In genomic region chr13:99663185-99663825, GRCh38 we compare ENCODE assay signal across 16 cellular contexts. TPM values are rescaled to one million over a fixed set of nuclear protein-coding genes. Genes with fewer than 3 reads are reported as not detected.
A peak's percentile ranks its signal among the peaks of the same experiment; 100 is the strongest.
DNase-seq lines count a peak whose midpoint lies in the region; ATAC-seq and TF ChIP-seq lines count a peak whose summit lies in the region.
"Had no signal": no experiment of that assay in that cellular context is flagged by ENCODE, and none has a peak within 500 bp of the region (broad histone marks: within the 10 kb centered on the region; RNA-seq: fewer than 3 reads in every experiment).

No MANE protein-coding gene starts in this region.

- H3K4me3 Mint-ChIP-seq in stimulated activated memory B cell treated with anti-CD40 and anti-IgM and Interleukin-4, amounts not matched to agents 10 μg/mL and 1 μg/mL and 100 μg/mL, for 72 hours: no peak overlapping the region
- H3K4me3 Mint-ChIP-seq: CD4-positive, alpha-beta memory T cell had no signal

- H3K36me3 Mint-ChIP-seq in stimulated activated memory B cell treated with anti-CD40 and anti-IgM and Interleukin-4, amounts not matched to agents 10 μg/mL and 1 μg/mL and 100 μg/mL, for 72 hours: no peaks in the 10 kb centered on the region
- H3K36me3 Mint-ChIP-seq: CD4-positive, alpha-beta memory T cell had no signal

- H3K4me3 ChIP-seq in HUES48 (ENCODE audit: low read depth, low read length) (no peak overlapping the region; the same call in 1 of the 2 replicates), esophagus muscularis mucosa (no peak overlapping the region), aorta (ENCODE audit: low read length in 2 of 2) (no peak overlapping the region)
- H3K4me3 ChIP-seq: SJSA1 had no signal

- 95% methylated on average over 10 of the region's 10 CpGs for WGBS in esophagus muscularis mucosa
- 86 to 89% methylated on average over 10 of the region's 10 CpGs for WGBS in aorta, 2 donors

- H3K9ac ChIP-seq in HUES48 (ENCODE audit: low read depth, low read length): no peak overlapping the region

- intact Hi-C loops in esophagus muscularis mucosa (cut with DNase I) (no loop called here), aorta (cut with DNase I) (no loop called here)

- no peak overlapping the region for H3K27ac Mint-ChIP-seq in stimulated activated memory B cell treated with anti-CD40 and anti-IgM and Interleukin-4, amounts not matched to agents 10 μg/mL and 1 μg/mL and 100 μg/mL, for 72 hours

- DNase-seq in G401 (ENCODE audit: low spot score) (peak; percentile 83), NCI-H69 (lab: John Stamatoyannopoulos, UW) (peak; percentile 95), esophagus muscularis mucosa (ENCODE audit: extremely low spot score) (peak; percentile 74), aorta (no peak), germinal center (ENCODE audit: low spot score) (no peak)
- DNase-seq: CD4-positive, alpha-beta memory T cell; KG1; NCI-H1092; NCI-H187; NCI-H345; OCI-M1 had no signal

- H3K4me1 Mint-ChIP-seq in stimulated activated memory B cell treated with anti-CD40 and anti-IgM and Interleukin-4, amounts not matched to agents 10 μg/mL and 1 μg/mL and 100 μg/mL, for 72 hours: peaks cover 3% of the 10 kb centered on the region

- no peak for TF ChIP-seq POLR2A in esophagus muscularis mucosa (IDR thresholded peaks at IDR 0.05; ENCODE audit: low read depth)

- in situ Hi-C loops in G401 (cut with HindIII; ENCODE audit: low sequenced_read_pairs): no loop called here

- H3K36me3 ChIP-seq in HUES48 (ENCODE audit: control insufficient read depth, insufficient read depth, low read length) (no peaks in the 10 kb centered on the region), esophagus muscularis mucosa (no peaks in the 10 kb centered on the region), aorta (ENCODE audit: control insufficient read depth in 1 of 2, insufficient read depth in 2 of 2, low read length in 1 of 2) (no peaks in the 10 kb centered on the region)
- H3K36me3 ChIP-seq: SJSA1 had no signal

- H3K27me3 ChIP-seq in HUES48 (ENCODE audit: control insufficient read depth, insufficient read depth, low read length) (no peaks in the 10 kb centered on the region), esophagus muscularis mucosa (no peaks in the 10 kb centered on the region), aorta (ENCODE audit: control insufficient read depth in 1 of 2, insufficient read depth in 2 of 2, low read length in 1 of 2) (no peaks in the 10 kb centered on the region)

- H3K4me1 ChIP-seq in HUES48 (ENCODE audit: control insufficient read depth, insufficient read depth, low read length) (peaks cover 60% of the 10 kb centered on the region), esophagus muscularis mucosa (peaks cover 6 to 8% (median 8%) of the 10 kb centered on the region in 4 donors), aorta (ENCODE audit: control insufficient read depth in 1 of 2, insufficient read depth in 2 of 2, low read length in 2 of 2) (no peaks in the 10 kb centered on the region)
- H3K4me1 ChIP-seq: SJSA1 had no signal

- no peaks in the 10 kb centered on the region for H3K9me3 ChIP-seq in HUES48 (ENCODE audit: control insufficient read depth, insufficient read depth, low read length)
- no peaks in the 10 kb centered on the region for H3K9me3 ChIP-seq in esophagus muscularis mucosa
- H3K9me3 ChIP-seq in aorta (ENCODE audit: control insufficient read depth, low read length): no peaks in the 10 kb centered on the region
- H3K9me3 ChIP-seq: SJSA1 had no signal

- TF ChIP-seq EP300 in esophagus muscularis mucosa (IDR thresholded peaks at IDR 0.05): no peak

- no peak for TF ChIP-seq CTCF in esophagus muscularis mucosa (IDR thresholded peaks at IDR 0.05)

- ATAC-seq in aorta (ENCODE audit: low FRiP score): no peak
- ATAC-seq in GM19397 (IDR thresholded peaks at IDR 0.05; ENCODE audit: unreplicated experiment): no peak
- ATAC-seq in stimulated activated memory B cell treated with anti-CD40 and anti-IgM and Interleukin-4, amounts not matched to agents 10 μg/mL and 1 μg/mL and 100 μg/mL, for 72 hours: no peak

- no peaks in the 10 kb centered on the region for H3K27me3 Mint-ChIP-seq in stimulated activated memory B cell treated with anti-CD40 and anti-IgM and Interleukin-4, amounts not matched to agents 10 μg/mL and 1 μg/mL and 100 μg/mL, for 72 hours
- H3K27me3 Mint-ChIP-seq: CD4-positive, alpha-beta memory T cell had no signal

- H3K27ac ChIP-seq in HUES48 (ENCODE audit: low read depth, low read length) (peak overlapping the region; percentile 60), esophagus muscularis mucosa (replicated peaks in 1 of 4) (no peak overlapping the region), aorta (ENCODE audit: low read depth in 1 of 2, low read length in 2 of 2) (no peak overlapping the region)
- H3K27ac ChIP-seq: RWPE1, SJSA1 had no signal

- H3K9me3 Mint-ChIP-seq in stimulated activated memory B cell treated with anti-CD40 and anti-IgM and Interleukin-4, amounts not matched to agents 10 μg/mL and 1 μg/mL and 100 μg/mL, for 72 hours: no peaks in the 10 kb centered on the region
- H3K9me3 Mint-ChIP-seq: CD4-positive, alpha-beta memory T cell had no signal

RNA-seq across cellular contexts. Expression of gene CLYBL, which starts 56.8 kb away (rescaled TPM):
- total RNA-seq in G401 (2014; rRNA removed; shearing (Covaris generic)): 13.4 and 14.1 TPM in 2 replicates
- total RNA-seq in esophagus muscularis mucosa: 10 to 100 TPM in 2 of 4 donors, 1 to 10 TPM in 2; 7.5 to 11.7 (median 9.4) TPM
- 1 to 10 TPM; 7.7 to 8.3 TPM for total RNA-seq in aorta
- 10 to 100 TPM in 1 of 2 donors, 1 to 10 TPM in 1; 8.2 to 34.9 TPM for polyA plus RNA-seq in aorta

Comparison
In these comparisons a context has a peak if more than half of its experiments do, and no peak if none do; other contexts are left out.
1. DNase-seq: peak in G401 (single experiment), NCI-H69 (single experiment) and esophagus muscularis mucosa (single experiment); none in aorta (0 of 2) and germinal center (single experiment).